ENCODE assay signal across 28 cellular contexts in genomic region chr2:222965555-222965954, GRCh38.
DNase-seq lines count a peak whose midpoint lies in the region; ATAC-seq, FAIRE-seq and TF ChIP-seq lines count a peak whose summit lies in the region.
"Had no signal": no experiment of that assay in that cellular context is flagged by ENCODE, and none has a peak within 500 bp of the region (broad histone marks: within the 10 kb centered on the region; RNA-seq: fewer than 3 reads in every experiment).

No MANE protein-coding gene starts in this region.

- FAIRE-seq in urothelium cell line (lab: Jason Lieb, UNC): no peak
- FAIRE-seq: A204.1, GM12878, GM12892, GM18507 had no signal

- H4K20me1 ChIP-seq in HCT116 (ENCODE audit: insufficient read depth) (no peaks in the 10 kb centered on the region), osteoblast (ENCODE audit: insufficient read depth, low read length) (no peaks in the 10 kb centered on the region)
- H4K20me1 ChIP-seq: BLaER1 had no signal

- H2AK5ac ChIP-seq in mesenchymal stem cell (ENCODE audit: low read length, severe bottlenecking): peak overlapping the region; percentile 33

- ATAC-seq in HCT116 (0 out of 2 replicates have a peak, but pooled peaks have one; percentile 32), HG02588 (IDR thresholded peaks at IDR 0.05; ENCODE audit: unreplicated experiment) (no peak)
- ATAC-seq: GM12878 had no signal

- TF ChIP-seq RAD21 in HCT116 (IDR thresholded peaks at IDR 0.05; ENCODE audit: low read depth): no peak

- no peak overlapping the region for H2BK5ac ChIP-seq in mesenchymal stem cell (ENCODE audit: low read depth, low read length, poor library complexity, severe bottlenecking)

- no peak overlapping the region for H3K23ac ChIP-seq in mesenchymal stem cell (ENCODE audit: low read length in 2 of 2)

- no peaks in the 10 kb centered on the region for H3K36me3 ChIP-seq in HCT116 (ENCODE audit: control insufficient read depth in 1 of 2, insufficient read depth in 2 of 2, low read length in 2 of 2)
- H3K36me3 ChIP-seq in esophagus muscularis mucosa: no peaks in the 10 kb centered on the region
- H3K36me3 ChIP-seq in mesenchymal stem cell (ENCODE audit: control insufficient read depth in 1 of 2, insufficient read depth in 2 of 2, low read depth in 1 of 2, low read length in 2 of 2): peaks cover 0 to 3% of the 10 kb centered on the region in 2 experiments
- no peaks in the 10 kb centered on the region for H3K36me3 ChIP-seq in osteoblast (ENCODE audit: insufficient read depth, low read length)
- H3K36me3 ChIP-seq: BE2C, BLaER1 had no signal

- TF ChIP-seq EP300 in esophagus muscularis mucosa (IDR thresholded peaks at IDR 0.05): no peak

- H3K4me3 ChIP-seq in HCT116 (replicated peaks in 1 of 2; ENCODE audit: low read depth in 1 of 2, low read length in 2 of 2) (no peak overlapping the region), esophagus muscularis mucosa (no peak overlapping the region), mesenchymal stem cell (ENCODE audit: insufficient read depth in 1 of 2, low read depth in 1 of 2, low read length in 2 of 2) (no peak overlapping the region), osteoblast (ENCODE audit: insufficient read depth, low read length) (no peak overlapping the region)
- H3K4me3 ChIP-seq: BLaER1, GM12878 had no signal

- H3K4ac ChIP-seq in mesenchymal stem cell (ENCODE audit: low read depth in 1 of 2, low read length in 2 of 2): no peak overlapping the region

- H3K9me3 ChIP-seq in HCT116 (ENCODE audit: control insufficient read depth in 1 of 2, insufficient read depth in 1 of 2, low read depth in 1 of 2, low read length in 2 of 2) (no peaks in the 10 kb centered on the region), esophagus muscularis mucosa (peaks cover 0 to 7% (median 0%) of the 10 kb centered on the region in 4 donors), mesenchymal stem cell (ENCODE audit: control insufficient read depth, low read length) (no peaks in the 10 kb centered on the region), osteoblast (ENCODE audit: low read depth, low read length) (no peaks in the 10 kb centered on the region)
- H3K9me3 ChIP-seq: BE2C had no signal

- H4K91ac ChIP-seq in mesenchymal stem cell (ENCODE audit: low read length): no peak overlapping the region

- CTCF ChIA-PET in HCT116 (lab: Charles Lee): no interaction called here

- H2AFZ ChIP-seq in HCT116 (ENCODE audit: low read depth, low read length, poor library complexity, severe bottlenecking) (no peak overlapping the region), mesenchymal stem cell (ENCODE audit: low read depth, low read length) (no peak overlapping the region), osteoblast (ENCODE audit: low read length) (no peak overlapping the region)

- H3K18ac ChIP-seq in mesenchymal stem cell (ENCODE audit: low read depth in 1 of 2, low read length in 2 of 2): no peak overlapping the region

- no TSS peak for BruUV-seq in HCT116 (replicated peaks; lab: Mats Ljungman, UMichigan)

- intact Hi-C loops in HCT116 (cut with micrococcal nuclease) (no loop called here), esophagus muscularis mucosa (cut with DNase I) (no loop called here)

- POLR2A ChIA-PET in HCT116 (lab: Charles Lee): no interaction called here

- RAD21 ChIA-PET in HCT116 (lab: Charles Lee; ENCODE audit: low non-redundant PET in 1 of 2, low total read pairs in 2 of 2, uncharacterized antibody in 2 of 2, unreplicated experiment in 2 of 2): no interaction called here

- H3K79me1 ChIP-seq in mesenchymal stem cell (replicated peaks; ENCODE audit: low read length, poor library complexity, severe bottlenecking): no peaks in the 10 kb centered on the region

- H3K9ac ChIP-seq in HCT116 (ENCODE audit: low read length) (no peak overlapping the region), mesenchymal stem cell (ENCODE audit: low read length) (no peak overlapping the region)
- H3K9ac ChIP-seq: BLaER1 had no signal

- no peaks in the 10 kb centered on the region for H3K79me2 ChIP-seq in HCT116 (ENCODE audit: insufficient read depth, low read length)
- H3K79me2 ChIP-seq in osteoblast (ENCODE audit: insufficient read depth, low read length): no peaks in the 10 kb centered on the region

- peak overlapping the region in 1 of 2 experiments; percentile 63 for H2BK12ac ChIP-seq in mesenchymal stem cell (ENCODE audit: low read length in 2 of 2)

- H3K4me2 ChIP-seq in HCT116 (ENCODE audit: low read length) (no peak overlapping the region), mesenchymal stem cell (ENCODE audit: low read length, poor library complexity, severe bottlenecking) (no peak overlapping the region), osteoblast (ENCODE audit: insufficient read depth, low read length) (no peak overlapping the region)
- H3K4me2 ChIP-seq: BLaER1 had no signal

- TF ChIP-seq CTCF in HCT116 (IDR thresholded peaks at IDR 0.05 in 2 of 3, conservative IDR thresholded peaks at IDR 0.05 in 1 of 3; ENCODE audit: borderline replicate concordance in 1 of 3, insufficient read depth in 1 of 3, low read depth in 2 of 3, low read length in 2 of 3) (no peak), esophagus muscularis mucosa (IDR thresholded peaks at IDR 0.05) (no peak), osteoblast (IDR thresholded peaks at IDR 0.05; ENCODE audit: extremely low read depth, low read depth, low read length) (no peak)

- no CpG with 5 or more reads among the region's 1 CpG for WGBS in esophagus muscularis mucosa
- WGBS in mesenchymal stem cell: 100% methylated on average over 1 of the region's 1 CpG

- H3K27me3 ChIP-seq in HCT116 (ENCODE audit: insufficient read depth, low read length) (no peaks in the 10 kb centered on the region), esophagus muscularis mucosa (no peaks in the 10 kb centered on the region), mesenchymal stem cell (ENCODE audit: control insufficient read depth in 1 of 2, insufficient read depth in 1 of 2, low read length in 2 of 2) (no peaks in the 10 kb centered on the region), osteoblast (ENCODE audit: insufficient read depth, low read length) (no peaks in the 10 kb centered on the region)
- H3K27me3 ChIP-seq: BE2C, BLaER1 had no signal

- H3K27ac ChIP-seq in HCT116 (ENCODE audit: low read depth, low read length): no peak overlapping the region
- no peak overlapping the region for H3K27ac ChIP-seq in esophagus muscularis mucosa (replicated peaks in 1 of 4)
- H3K27ac ChIP-seq in mesenchymal stem cell (ENCODE audit: low read length, poor library complexity, severe bottlenecking): no peak overlapping the region
- no peak overlapping the region for H3K27ac ChIP-seq in osteoblast (ENCODE audit: low read depth, low read length)
- H3K27ac ChIP-seq: BLaER1 had no signal

- no peak overlapping the region for H2BK120ac ChIP-seq in mesenchymal stem cell (ENCODE audit: low read depth, low read length)

- no peaks in the 10 kb centered on the region for H3K9me2 ChIP-seq in HCT116 (ENCODE audit: insufficient read depth)

- H2BK15ac ChIP-seq in mesenchymal stem cell (ENCODE audit: low read depth, poor library complexity, severe bottlenecking): no peak overlapping the region

- H3K4me1 ChIP-seq in HCT116 (ENCODE audit: control insufficient read depth in 1 of 2, insufficient read depth in 2 of 2, low read length in 2 of 2): no peaks in the 10 kb centered on the region
- no peaks in the 10 kb centered on the region for H3K4me1 ChIP-seq in esophagus muscularis mucosa
- no peaks in the 10 kb centered on the region for H3K4me1 ChIP-seq in mesenchymal stem cell (ENCODE audit: control insufficient read depth, insufficient read depth, low read depth, low read length)
- peaks cover under 1% of the 10 kb centered on the region for H3K4me1 ChIP-seq in osteoblast (ENCODE audit: insufficient read depth, low read length)
- H3K4me1 ChIP-seq: BE2C, BLaER1 had no signal

- DNase-seq in HCT116 (ENCODE audit: low read depth, low spot score): no peak
- DNase-seq in esophagus muscularis mucosa (ENCODE audit: extremely low spot score): peak; percentile 60
- no peak for DNase-seq in mesenchymal stem cell
- DNase-seq in osteoblast (ENCODE audit: insufficient read length, low spot score, missing footprints): peak; percentile 42
- DNase-seq in activated CD8-positive, alpha-beta memory T cell treated with anti-CD3 and anti-CD28 coated beads, Interleukin-2, amount 50 U/mL, for 48 hours: no peak
- no peak for DNase-seq in NCI-H146 treated with DMSO at 0.1 percent for 48 hours (lab: John Stamatoyannopoulos, UW; ENCODE audit: unreplicated experiment)
- no peak for DNase-seq in urothelium cell line (ENCODE audit: low spot score)
- DNase-seq: 8988T; ACHN; BE2C; C1 segment of cervical spinal cord; CD4-positive, alpha-beta memory T cell; CD4-positive, CD25-positive, alpha-beta regulatory T cell; CD8-positive, alpha-beta memory T cell; COR-L47; DMS 273 treated with DMSO at 0.1 percent for 48 hours; DMS153; DMS53; DMS79; DND-41; EL; GDM1 had no signal

- TF ChIP-seq POLR2A in HCT116 (IDR thresholded peaks at IDR 0.05; ENCODE audit: borderline replicate concordance, extremely low read depth, insufficient read depth, insufficient read length): no peak
- TF ChIP-seq POLR2A in esophagus muscularis mucosa (IDR thresholded peaks at IDR 0.05; ENCODE audit: low read depth): no peak

- no peak overlapping the region for H4K8ac ChIP-seq in mesenchymal stem cell (ENCODE audit: low read length)

- H3K14ac ChIP-seq in mesenchymal stem cell (ENCODE audit: low read length in 2 of 2): no peak overlapping the region

TF ChIP-seq in HCT116, 20 proteins besides CTCF, POLR2A, EP300 and RAD21 (continues in another document):
- no peak for TF ChIP-seq ZNF274 (IDR thresholded peaks at IDR 0.05; ENCODE audit: low read depth, low read length)
- no peak for TF ChIP-seq FOSL1 (IDR thresholded peaks at IDR 0.05; ENCODE audit: low read depth)
- no peak for TF ChIP-seq SIN3A (IDR thresholded peaks at IDR 0.05; ENCODE audit: low read depth)
- no peak for TF ChIP-seq ATF3 (IDR thresholded peaks at IDR 0.05)
- no peak for TF ChIP-seq EGR1 (IDR thresholded peaks at IDR 0.05; ENCODE audit: low read depth)
- no peak for TF ChIP-seq CEBPB (IDR thresholded peaks at IDR 0.05; ENCODE audit: low read depth)
- TF ChIP-seq ELF1 (IDR thresholded peaks at IDR 0.05; ENCODE audit: borderline replicate concordance, low read depth): no peak

Comparison
In these comparisons a context has a peak if more than half of its experiments do, and no peak if none do; other contexts are left out.
1. DNase-seq: peak in esophagus muscularis mucosa (single experiment) and osteoblast (single experiment); none in HCT116 (single experiment), mesenchymal stem cell (single experiment), activated CD8-positive, alpha-beta memory T cell treated with anti-CD3 and anti-CD28 coated beads, Interleukin-2, amount 50 U/mL, for 48 hours (single experiment), NCI-H146 treated with DMSO at 0.1 percent for 48 hours (single experiment) and urothelium cell line (single experiment).